Comparison of ENCODE assay signal across 8 cellular contexts in the genomic region with DNA sequence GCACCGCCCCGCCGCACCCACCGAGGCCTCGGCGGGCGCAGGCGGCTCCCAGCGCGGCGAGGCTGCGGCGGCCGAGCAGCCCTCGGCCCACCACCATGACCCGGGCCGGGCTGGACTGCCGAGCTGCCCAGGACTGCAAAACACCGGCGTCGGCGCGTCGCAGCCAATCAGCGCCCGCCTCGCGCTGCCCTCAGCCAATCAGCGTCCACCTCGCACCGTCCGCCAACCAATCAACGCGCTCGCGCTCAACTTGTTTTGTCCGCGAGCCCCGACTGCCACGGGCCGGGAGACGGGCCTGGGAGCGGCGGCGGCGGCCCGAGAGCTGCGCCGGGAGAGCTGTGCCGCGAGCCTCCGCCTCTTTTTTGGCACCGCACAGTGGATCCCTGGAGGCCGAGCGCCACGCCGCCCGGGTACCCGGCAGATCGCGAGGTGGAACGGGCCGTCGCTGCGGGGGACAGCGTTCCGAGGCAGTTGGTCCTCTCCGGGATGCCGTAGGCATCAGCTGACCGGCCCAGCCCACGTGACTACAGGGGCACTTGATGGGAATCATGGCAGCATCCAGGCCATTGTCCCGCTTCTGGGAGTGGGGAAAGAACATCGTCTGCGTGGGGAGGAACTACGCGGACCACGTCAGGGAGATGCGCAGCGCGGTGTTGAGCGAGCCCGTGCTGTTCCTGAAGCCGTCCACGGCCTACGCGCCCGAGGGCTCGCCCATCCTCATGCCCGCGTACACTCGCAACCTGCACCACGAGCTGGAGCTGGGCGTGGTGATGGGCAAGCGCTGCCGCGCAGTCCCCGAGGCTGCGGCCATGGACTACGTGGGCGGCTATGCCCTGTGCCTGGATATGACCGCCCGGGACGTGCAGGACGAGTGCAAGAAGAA. TPM values are rescaled to one million over a fixed set of nuclear protein-coding genes. Genes with fewer than 3 reads are reported as not detected.
DNase-seq lines count a peak whose midpoint lies in the region; ATAC-seq, FAIRE-seq and TF ChIP-seq lines count a peak whose summit lies in the region.

FAHD1 (plus strand) TSS at position 516 of the 883 bp plus-strand sequence; CDS start at position 549, 33 bp downstream.
HAGH (minus strand) TSS at position 135 of the 883 bp plus-strand sequence; CDS start at position 97, 38 bp downstream.

- H3K36me3 ChIP-seq in HepG2 (replicated peaks in 1 of 2; ENCODE audit: control insufficient read depth in 1 of 2, insufficient read depth in 2 of 2, low read length in 2 of 2): peaks cover 6 to 10% of the 10 kb centered on the region in 2 experiments; a peak in 4 of 5 replicates

- H3K27ac Mint-ChIP-seq in CD14-positive monocyte: peak within 1 kb of the TSS; percentile 85 to 93 (median 90)

- no peaks in the 10 kb centered on the region for H3K9me3 ChIP-seq in HepG2 (ENCODE audit: low read length)

- in situ Hi-C loops in HepG2 (cut with HindIII; ENCODE audit: extremely low pct_ligation_motif_present, low pct_unique_long_range_greater_than_20kb): no loop called here

- H3K27me3 Mint-ChIP-seq in CD14-positive monocyte (ENCODE audit: low read depth in 3 of 3): peaks cover 0 to 3% (median 0%) of the 10 kb centered on the region in 3 donors

- TF ChIP-seq POLR2A in HepG2 (IDR thresholded peaks at IDR 0.05; ENCODE audit: insufficient read depth in 1 of 2, low read depth in 2 of 2, low read length in 2 of 2): peak; percentile 84 to 90

- peaks cover 14 to 25% of the 10 kb centered on the region in 2 donors for H3K36me3 Mint-ChIP-seq in CD14-positive monocyte

- 0% methylated on average over 3 of the region's 104 CpGs for WGBS in HepG2 (ENCODE audit: low lambda C conversion rate)

- peaks cover 62% of the 10 kb centered on the region for H3K79me2 ChIP-seq in HepG2 (ENCODE audit: insufficient read depth, low read length)

- no peak; the same call in none of the 2 replicates for TF ChIP-seq RAD21 in HepG2 (CRISPR knock-in tag; IDR thresholded peaks at IDR 0.05)

- H4K20me1 ChIP-seq in HepG2 (ENCODE audit: insufficient read depth, low read length): peaks cover 5% of the 10 kb centered on the region; the same call in 1 of the 2 replicates

- FAIRE-seq in HepG2 (lab: Jason Lieb, UNC): peak; percentile 77

- intact Hi-C loops in CD14-positive monocyte (cut with micrococcal nuclease): loop anchor here (2.0 to 5.0 kb wide), 2 partner anchors 44 to 45 kb away; partner anchors contain the start of genes NUBP2 (in 2 of the 2) and SPSB3 (in 2 of the 2)
- intact Hi-C loops in HepG2 (cut with micrococcal nuclease; ENCODE audit: unreplicated experiment): loop anchor here (5.0 kb wide), 1 partner anchor 45 kb away; the partner anchor contains the start of genes NUBP2 and SPSB3

- CTCF ChIA-PET in HepG2 (lab: Yijun Ruan, JAX; ENCODE audit: low intra/inter-chr PET ratio, low total read pairs): no interaction called here

- peak within 1 kb of the TSS; percentile 72 to 97 (median 92) for H3K4me3 ChIP-seq in HepG2 (replicated peaks in 1 of 3; ENCODE audit: insufficient read depth in 1 of 3, low read depth in 2 of 3, low read length in 3 of 3)

- no peaks in the 10 kb centered on the region; a peak in 1 of 5 replicates for H3K27me3 ChIP-seq in HepG2 (ENCODE audit: control insufficient read depth in 1 of 2, insufficient read depth in 2 of 2, low read length in 2 of 2)

- POLR2A ChIA-PET in HepG2 (lab: Yijun Ruan, JAX): interaction anchor here (0.9 to 5.7 kb wide), 16 partner anchors 33 to 328 kb away, joined by 3 to 49 read pairs (median 4); partner anchors contain the start of genes EME2, IFT140, MRPS34 and NME3

- BruUV-seq in HepG2 (replicated peaks; lab: Mats Ljungman, UMichigan): no TSS peak

- TF ChIP-seq CTCF in CD14-positive monocyte (IDR thresholded peaks at IDR 0.05) (no peak), HepG2 (CRISPR knock-in tag; IDR thresholded peaks at IDR 0.05) (0 out of 2 replicates have a peak, but pooled peaks have one; percentile 3)

- ATAC-seq in GM19397 (IDR thresholded peaks at IDR 0.05; ENCODE audit: unreplicated experiment): peak; percentile 83
- ATAC-seq in HG03565 (IDR thresholded peaks at IDR 0.05; ENCODE audit: unreplicated experiment): peak; percentile 63
- ATAC-seq in HepG2: peak; percentile 77

- H3K9ac ChIP-seq in HepG2 (ENCODE audit: insufficient read depth, low read depth, low read length): peak within 1 kb of the TSS; percentile 84

- H3K4me3 Mint-ChIP-seq in CD14-positive monocyte: peak within 1 kb of the TSS; percentile 94 to 95

- TF ChIP-seq EP300 in HepG2 (IDR thresholded peaks at IDR 0.05; ENCODE audit: low read depth in 2 of 2, low read length in 2 of 2): peak; percentile 35 to 36; a peak in 2 of 4 replicates
- TF ChIP-seq EP300 in HepG2 (CRISPR knock-in tag; IDR thresholded peaks at IDR 0.05; ENCODE audit: borderline replicate concordance): peak; percentile 27; the same call in 1 of the 2 replicates

- H3K4me2 ChIP-seq in HepG2 (ENCODE audit: low read depth, low read length): peak within 1 kb of the TSS; percentile 81

- no peak within 1 kb of the TSS for H2AFZ ChIP-seq in HepG2 (ENCODE audit: low read length)

- peaks cover 54% of the 10 kb centered on the region for H3K4me1 ChIP-seq in HepG2 (ENCODE audit: insufficient read depth, low read length)

- peak within 1 kb of the TSS; percentile 93 for H3K27ac ChIP-seq in HepG2 (ENCODE audit: extremely low read length, insufficient read depth, low read length)

- H3K9me3 Mint-ChIP-seq in CD14-positive monocyte: peaks cover 0 to 2% (median 0%) of the 10 kb centered on the region in 7 donors

- DNase-seq in CD14-positive monocyte (ENCODE audit: low spot score) (peak; percentile 87), NCI-H748 treated with DMSO at 0.1 percent for 48 hours (lab: John Stamatoyannopoulos, UW) (peak; percentile 75), dedifferentiated amniotic fluid mesenchymal stem cell (ENCODE audit: extremely low spot score) (peak; percentile 93), HepG2 (ENCODE audit: low spot score) (peak; percentile 88)
- DNase-seq in activated CD4-positive, alpha-beta T cell treated with anti-CD3 and anti-CD28 coated beads, Interleukin-2, amount 50 U/mL, for 24 hours (ENCODE audit: low read depth in 1 of 2, low spot score in 1 of 2): peak; percentile 82 to 87
- DNase-seq in stimulated activated CD4-positive, alpha-beta T cell treated with anti-CD3 and anti-CD28 coated beads, Interleukin-2, amount 100 ng/mL, for 48 hours: peak; percentile 86

- peaks cover 31% of the 10 kb centered on the region for H3K4me1 Mint-ChIP-seq in CD14-positive monocyte

TF ChIP-seq in HepG2, 621 proteins besides CTCF, POLR2A, EP300 and RAD21 (continues in another document):
- TF ChIP-seq RARG (CRISPR knock-in tag; IDR thresholded peaks at IDR 0.05; ENCODE audit: low read depth): no peak

RNA-seq across cellular contexts. Expression of gene FAHD1, which starts in this region (rescaled TPM):
- 10 to 100 TPM; 17.3 to 24.9 TPM for polyA plus RNA-seq in CD14-positive monocyte
- total RNA-seq in HepG2 (2016; rRNA removed; fragmentation: Illumina TruSeq; extraction: Trizol): 45.3 and 55.1 TPM in 2 replicates
- total RNA-seq in HepG2 (2016; cell fraction: cytosol; rRNA removed; fragmentation: Illumina TruSeq; extraction: Trizol; ENCODE audit: low read depth): 8.0 and 8.3 TPM in 2 replicates
- 46.8 and 59.4 TPM in 2 replicates for total RNA-seq in HepG2 (2016; cell fraction: insoluble cytoplasmic fraction; rRNA removed; fragmentation: Illumina TruSeq; extraction: Trizol)
- 20.5 and 23.1 TPM in 2 replicates for total RNA-seq in HepG2 (2016; cell fraction: membrane; rRNA removed; fragmentation: Illumina TruSeq; extraction: Trizol)
- total RNA-seq in HepG2 (2016; cell fraction: nucleus; rRNA removed; fragmentation: Illumina TruSeq; extraction: Trizol): 18.8 and 24.7 TPM in 2 replicates
- polyA plus RNA-seq in HepG2 (2011; rRNA removed): 39.0 and 45.0 TPM in 2 replicates
- 57.1 and 75.7 TPM in 2 replicates for polyA plus RNA-seq in HepG2 (2011; cell fraction: cytosol; rRNA removed)
- polyA plus RNA-seq in HepG2 (2011; cell fraction: nucleus; rRNA removed): 22.0 and 25.9 TPM in 2 replicates
- 27.5 and 30.7 TPM in 2 replicates for polyA plus RNA-seq in HepG2 (2012)
- polyA plus RNA-seq in HepG2 (2016; cell fraction: cytosol; fragmentation: Illumina TruSeq; extraction: Trizol; ENCODE audit: low read depth): 7.4 and 8.6 TPM in 2 replicates
- 61.9 and 65.6 TPM in 2 replicates for polyA plus RNA-seq in HepG2 (2016; cell fraction: insoluble cytoplasmic fraction; fragmentation: Illumina TruSeq; extraction: Trizol; ENCODE audit: low read depth)
- 16.5 and 18.2 TPM in 2 replicates for polyA plus RNA-seq in HepG2 (2016; cell fraction: membrane; fragmentation: Illumina TruSeq; extraction: Trizol; ENCODE audit: low read depth)
- polyA plus RNA-seq in HepG2 (2016; cell fraction: nucleus; fragmentation: Illumina TruSeq; extraction: Trizol; ENCODE audit: insufficient read depth, low read depth): 23.5 and 28.3 TPM in 2 replicates
- 39.8 and 128 TPM in 2 replicates for polyA minus RNA-seq in HepG2 (2011; rRNA and poly(A)+ RNA removed; ENCODE audit: low replicate concordance)
- 38.0 and 43.7 TPM in 2 replicates for polyA minus RNA-seq in HepG2 (2011; cell fraction: cytosol; rRNA and poly(A)+ RNA removed)
- 41.5 and 42.2 TPM in 2 replicates for polyA minus RNA-seq in HepG2 (2011; cell fraction: nucleus; rRNA and poly(A)+ RNA removed)

RNA-seq across cellular contexts. Expression of gene HAGH, which starts in this region (rescaled TPM):
- 10 to 100 TPM; 42.6 to 47.7 TPM for polyA plus RNA-seq in CD14-positive monocyte
- total RNA-seq in HepG2 (2016; rRNA removed; fragmentation: Illumina TruSeq; extraction: Trizol): 55.6 and 70.4 TPM in 2 replicates
- total RNA-seq in HepG2 (2016; cell fraction: cytosol; rRNA removed; fragmentation: Illumina TruSeq; extraction: Trizol; ENCODE audit: low read depth): 53.2 and 53.5 TPM in 2 replicates
- 55.0 and 68.2 TPM in 2 replicates for total RNA-seq in HepG2 (2016; cell fraction: insoluble cytoplasmic fraction; rRNA removed; fragmentation: Illumina TruSeq; extraction: Trizol)
- total RNA-seq in HepG2 (2016; cell fraction: membrane; rRNA removed; fragmentation: Illumina TruSeq; extraction: Trizol): 61.0 and 73.1 TPM in 2 replicates
- total RNA-seq in HepG2 (2016; cell fraction: nucleus; rRNA removed; fragmentation: Illumina TruSeq; extraction: Trizol): 34.7 and 44.2 TPM in 2 replicates
- 95.4 and 110 TPM in 2 replicates for polyA plus RNA-seq in HepG2 (2011; rRNA removed)
- polyA plus RNA-seq in HepG2 (2011; cell fraction: cytosol; rRNA removed): 119 and 163 TPM in 2 replicates
- 106 and 108 TPM in 2 replicates for polyA plus RNA-seq in HepG2 (2011; cell fraction: nucleus; rRNA removed)
- 60.5 and 77.2 TPM in 2 replicates for polyA plus RNA-seq in HepG2 (2012)
- 50.0 and 65.6 TPM in 2 replicates for polyA plus RNA-seq in HepG2 (2016; cell fraction: cytosol; fragmentation: Illumina TruSeq; extraction: Trizol; ENCODE audit: low read depth)
- polyA plus RNA-seq in HepG2 (2016; cell fraction: insoluble cytoplasmic fraction; fragmentation: Illumina TruSeq; extraction: Trizol; ENCODE audit: low read depth): 79.6 and 80.3 TPM in 2 replicates
- 53.0 and 70.2 TPM in 2 replicates for polyA plus RNA-seq in HepG2 (2016; cell fraction: membrane; fragmentation: Illumina TruSeq; extraction: Trizol; ENCODE audit: low read depth)
- 90.2 and 92.4 TPM in 2 replicates for polyA plus RNA-seq in HepG2 (2016; cell fraction: nucleus; fragmentation: Illumina TruSeq; extraction: Trizol; ENCODE audit: insufficient read depth, low read depth)
- polyA minus RNA-seq in HepG2 (2011; rRNA and poly(A)+ RNA removed; ENCODE audit: low replicate concordance): 59.0 and 90.8 TPM in 2 replicates
- 25.4 and 27.3 TPM in 2 replicates for polyA minus RNA-seq in HepG2 (2011; cell fraction: cytosol; rRNA and poly(A)+ RNA removed)
- polyA minus RNA-seq in HepG2 (2011; cell fraction: nucleus; rRNA and poly(A)+ RNA removed): 28.8 and 29.0 TPM in 2 replicates

Comparison
In these comparisons a context has a peak if more than half of its experiments do, and no peak if none do; other contexts are left out.
1. Peak in every context shown above with its lines: DNase-seq, ATAC-seq, H3K4me3 ChIP-seq and H3K27ac ChIP-seq.